In the genomic region with DNA sequence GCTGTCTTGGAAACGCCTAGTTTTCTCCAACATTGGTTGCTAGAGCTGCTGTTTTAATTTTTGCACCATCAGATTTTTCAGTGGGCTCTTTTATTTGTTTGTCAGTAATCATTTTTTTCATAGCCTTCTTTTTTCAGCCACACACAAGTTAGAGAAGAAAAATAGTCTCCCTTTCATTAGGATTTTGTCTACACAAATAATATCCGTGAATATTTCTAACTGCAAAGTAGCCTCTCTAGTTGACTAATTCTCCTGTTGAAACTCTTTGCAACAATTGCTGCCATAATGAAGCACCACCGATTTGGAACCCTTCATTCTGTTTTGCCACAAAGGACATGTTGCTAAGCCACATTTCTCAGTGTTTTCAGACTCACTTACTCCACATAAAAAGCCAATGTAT, we compare ENCODE assay signal across 18 cellular contexts. TPM values are rescaled to one million over a fixed set of nuclear protein-coding genes. Genes with fewer than 3 reads are reported as not detected.
A peak's percentile ranks its signal among the peaks of the same experiment; 100 is the strongest.
DNase-seq lines count a peak whose midpoint lies in the region; ATAC-seq and TF ChIP-seq lines count a peak whose summit lies in the region.
"Had no signal": no experiment of that assay in that cellular context is flagged by ENCODE, and none has a peak within 500 bp of the region (broad histone marks: within the 10 kb centered on the region; RNA-seq: fewer than 3 reads in every experiment).

No MANE protein-coding gene starts in this region.

- no peaks in the 10 kb centered on the region for H3K36me3 ChIP-seq in OCI-LY3 (replicated peaks; ENCODE audit: low read depth, low read length)
- H3K36me3 ChIP-seq: BLaER1 treated with 17β-estradiol and CSF1 and Interleukin-3, amounts not matched to agents 10 nM and 100 nM had no signal

- no peak overlapping the region for H3K4me3 Mint-ChIP-seq in T-cell
- H3K4me3 Mint-ChIP-seq: CD4-positive, CD25-positive, alpha-beta regulatory T cell; HFFc6 had no signal

- no peak overlapping the region for H3K27ac Mint-ChIP-seq in T-cell
- H3K27ac Mint-ChIP-seq: CD4-positive, CD25-positive, alpha-beta regulatory T cell; HFFc6 had no signal

- no peak overlapping the region for H3K4me2 ChIP-seq in OCI-LY3 (ENCODE audit: low read length)
- H3K4me2 ChIP-seq: BLaER1 treated with 17β-estradiol and CSF1 and Interleukin-3, amounts not matched to agents 10 nM and 100 nM had no signal

- peak; percentile 38 for DNase-seq in NCI-H69 (lab: John Stamatoyannopoulos, UW)
- DNase-seq in cerebellar cortex (ENCODE audit: low spot score): peak; percentile 57
- DNase-seq in T-cell: no peak
- DNase-seq in NK-92 (lab: John Stamatoyannopoulos, UW; ENCODE audit: unreplicated experiment): no peak
- no peak for DNase-seq in hepatic stellate cell (ENCODE audit: low spot score)
- DNase-seq: ACHN; CD4-positive, CD25-positive, alpha-beta regulatory T cell; DMS79 treated with DMSO at 0.1 percent for 48 hours; EL; GDM1; HCEC 1CT; HFFc6 had no signal

- CTCF ChIA-PET in T-cell (lab: Charles Lee): interaction anchor here in 1 of 2 donors (0.7 kb wide), 1 partner anchor 43 kb away, joined by 3 read pairs; no protein-coding TSS in a partner anchor

- POLR2A ChIA-PET in T-cell (lab: Charles Lee): no interaction called here

- H2AFZ ChIP-seq in OCI-LY3 (ENCODE audit: low read depth, low read length): 0 out of 2 replicates have a peak overlapping the region, but pooled peaks have one; percentile 2

- H3K4me1 ChIP-seq in OCI-LY3 (ENCODE audit: low read length): no peaks in the 10 kb centered on the region
- H3K4me1 ChIP-seq: BLaER1 treated with 17β-estradiol and CSF1 and Interleukin-3, amounts not matched to agents 10 nM and 100 nM had no signal

- ATAC-seq in T-cell (replicated peaks in 1 of 4): no peak
- ATAC-seq in HG03457 (IDR thresholded peaks at IDR 0.05; ENCODE audit: unreplicated experiment): no peak
- ATAC-seq: HepG2 had no signal

- H3K4me3 ChIP-seq in OCI-LY3 (ENCODE audit: low read length): no peak overlapping the region
- H3K4me3 ChIP-seq: BLaER1 treated with 17β-estradiol and CSF1 and Interleukin-3, amounts not matched to agents 10 nM and 100 nM had no signal

- H3K27ac ChIP-seq in 22Rv1: peak overlapping the region; percentile 81
- H3K27ac ChIP-seq in OCI-LY3 (ENCODE audit: low read length): no peak overlapping the region
- H3K27ac ChIP-seq: BLaER1 treated with 17β-estradiol and CSF1 and Interleukin-3, amounts not matched to agents 10 nM and 100 nM had no signal

- H3K9me3 Mint-ChIP-seq in T-cell: peaks cover 0 to 4% (median 0%) of the 10 kb centered on the region in 3 donors

- no peaks in the 10 kb centered on the region for H3K9me3 ChIP-seq in OCI-LY3 (ENCODE audit: insufficient read depth, low read length)
- H3K9me3 ChIP-seq: BLaER1 treated with 17β-estradiol and CSF1 and Interleukin-3, amounts not matched to agents 10 nM and 100 nM had no signal

- H3K4me1 Mint-ChIP-seq in T-cell: no peaks in the 10 kb centered on the region
- H3K4me1 Mint-ChIP-seq: CD4-positive, CD25-positive, alpha-beta regulatory T cell had no signal

- no peaks in the 10 kb centered on the region for H4K20me1 ChIP-seq in OCI-LY3 (ENCODE audit: insufficient read depth, low read length)
- H4K20me1 ChIP-seq: BLaER1 treated with 17β-estradiol and CSF1 and Interleukin-3, amounts not matched to agents 10 nM and 100 nM had no signal

- no peaks in the 10 kb centered on the region for H3K36me3 Mint-ChIP-seq in T-cell
- H3K36me3 Mint-ChIP-seq: CD4-positive, CD25-positive, alpha-beta regulatory T cell had no signal

- no peaks in the 10 kb centered on the region for H3K79me2 ChIP-seq in OCI-LY3 (ENCODE audit: low read length)

- H3K27me3 Mint-ChIP-seq in T-cell: no peaks in the 10 kb centered on the region
- H3K27me3 Mint-ChIP-seq: CD4-positive, CD25-positive, alpha-beta regulatory T cell had no signal

- no peaks in the 10 kb centered on the region for H3K27me3 ChIP-seq in OCI-LY3 (ENCODE audit: low read depth, low read length)
- H3K27me3 ChIP-seq: BLaER1 treated with 17β-estradiol and CSF1 and Interleukin-3, amounts not matched to agents 10 nM and 100 nM had no signal

- no peak overlapping the region for H3K9ac ChIP-seq in OCI-LY3 (ENCODE audit: low read length)
- H3K9ac ChIP-seq: BLaER1 treated with 17β-estradiol and CSF1 and Interleukin-3, amounts not matched to agents 10 nM and 100 nM had no signal

- TF ChIP-seq CTCF in 22Rv1 (IDR thresholded peaks at IDR 0.05): no peak
- TF ChIP-seq CTCF in OCI-LY3 (IDR thresholded peaks at IDR 0.05; ENCODE audit: low read depth, low read length): no peak

RNA-seq across cellular contexts. Expression of a gene that starts 9.5 kb away (rescaled TPM):
- total RNA-seq in T-cell: not detected
- total RNA-seq: A172; CD4-positive, CD25-positive, alpha-beta regulatory T cell; HepG2; HFFc6 had no signal

Comparison
In these comparisons a context has a peak if more than half of its experiments do, and no peak if none do; other contexts are left out.
1. DNase-seq: peak in NCI-H69 (single experiment) and cerebellar cortex (single experiment); none in T-cell (0 of 34), NK-92 (single experiment) and hepatic stellate cell (single experiment).